In genomic region chr17:21425736-21426135, GRCh38 we compare ENCODE assay signal across 20 cellular contexts. TPM values are rescaled to one million over a fixed set of nuclear protein-coding genes. Genes with fewer than 3 reads are reported as not detected.
A peak's percentile ranks its signal among the peaks of the same experiment; 100 is the strongest.
DNase-seq lines count a peak whose midpoint lies in the region; ATAC-seq and TF ChIP-seq lines count a peak whose summit lies in the region.
"Had no signal": no experiment of that assay in that cellular context is flagged by ENCODE, and none has a peak within 500 bp of the region (broad histone marks: within the 10 kb centered on the region; RNA-seq: fewer than 3 reads in every experiment).

No MANE protein-coding gene starts in this region.

- H3K9ac ChIP-seq in mammary epithelial cell (ENCODE audit: insufficient read depth, low read length), result no peak overlapping the region
- H3K9ac ChIP-seq: KMS-11 had no signal

- no TSS peak for BruUV-seq in MCF 10A (replicated peaks; lab: Mats Ljungman, UMichigan)
- no TSS peak for BruUV-seq in mammary epithelial cell (replicated peaks; lab: Mats Ljungman, UMichigan)

- intact Hi-C loops in MCF 10A (cut with micrococcal nuclease) (no loop called here), mammary epithelial cell (cut with micrococcal nuclease) (no loop called here)

- no peaks in the 10 kb centered on the region for H3K9me3 ChIP-seq in mammary epithelial cell (replicated peaks; ENCODE audit: insufficient read depth, low read length)

- dilution Hi-C loops in mammary epithelial cell (cut with HindIII; ENCODE audit: low sequenced_read_pairs), result no loop called here

- H3K27me3 Mint-ChIP-seq in MCF 10A (ENCODE audit: insufficient read depth, unreplicated experiment) (no peaks in the 10 kb centered on the region), glutamatergic neuron (ENCODE audit: unreplicated experiment) (peaks cover 4% of the 10 kb centered on the region), nephron progenitor cell (ENCODE audit: low read depth, poor library complexity) (peaks cover 12% of the 10 kb centered on the region), mesothelial cell of epicardium (ENCODE audit: low read depth) (peaks cover 11% of the 10 kb centered on the region)

- ATAC-seq in GM21423 (IDR thresholded peaks at IDR 0.05; ENCODE audit: unreplicated experiment), result no peak
- ATAC-seq: CD8-positive, alpha-beta T cell; GM12878; HepG2 had no signal

- no peaks in the 10 kb centered on the region for H3K36me3 Mint-ChIP-seq in MCF 10A (ENCODE audit: insufficient read depth, unreplicated experiment)
- no peaks in the 10 kb centered on the region for H3K36me3 Mint-ChIP-seq in glutamatergic neuron (ENCODE audit: unreplicated experiment)
- no peaks in the 10 kb centered on the region for H3K36me3 Mint-ChIP-seq in nephron progenitor cell (ENCODE audit: low read depth)
- no peaks in the 10 kb centered on the region for H3K36me3 Mint-ChIP-seq in mesothelial cell of epicardium
- H3K36me3 Mint-ChIP-seq: CD8-positive, alpha-beta T cell had no signal

- POLR2A ChIA-PET in MCF 10A (lab: Yijun Ruan, JAX), result no interaction called here

- H3K4me1 Mint-ChIP-seq in MCF 10A (ENCODE audit: insufficient read depth, unreplicated experiment) (no peaks in the 10 kb centered on the region), glutamatergic neuron (ENCODE audit: low read depth, unreplicated experiment) (peaks cover 2% of the 10 kb centered on the region), nephron progenitor cell (peaks cover 12% of the 10 kb centered on the region), mesothelial cell of epicardium (no peaks in the 10 kb centered on the region)

- no peak overlapping the region for H3K4me3 ChIP-seq in mammary epithelial cell (replicated peaks in 1 of 3; ENCODE audit: insufficient read depth in 1 of 3, low read depth in 2 of 3, low read length in 3 of 3)
- H3K4me3 ChIP-seq: GM12878, PC-9 had no signal

- CTCF ChIA-PET in MCF 10A (lab: Yijun Ruan, JAX), result no interaction called here
- CTCF ChIA-PET in mammary epithelial cell (lab: Charles Lee; ENCODE audit: low non-redundant PET), result no interaction called here

- no peaks in the 10 kb centered on the region for H4K20me1 ChIP-seq in mammary epithelial cell (ENCODE audit: insufficient read depth, low read length)

- DNase-seq in MCF 10A (ENCODE audit: unreplicated experiment) (peak; percentile 15), mammary epithelial cell (no peak), amniotic epithelial cell (ENCODE audit: low read depth) (peak; percentile 6), glutamatergic neuron (no peak), nephron progenitor cell (no peak), mesothelial cell of epicardium (ENCODE audit: low spot score in 2 of 2, unreplicated experiment in 2 of 2) (no peak), T-helper 9 cell (no peak)
- DNase-seq: Calu3; CD8-positive, alpha-beta T cell; GF-D8; GOT3; NCI-H1417 treated with DMSO at 0.1 percent for 48 hours; NCI-H187 treated with DMSO at 0.1 percent for 48 hours; NCI-H226; NCI-H524 treated with DMSO at 0.1 percent for 48 hours; PC-9 had no signal

- H3K9me3 Mint-ChIP-seq in MCF 10A (ENCODE audit: unreplicated experiment) (no peaks in the 10 kb centered on the region), glutamatergic neuron (ENCODE audit: unreplicated experiment) (peaks cover 2% of the 10 kb centered on the region), nephron progenitor cell (no peaks in the 10 kb centered on the region), mesothelial cell of epicardium (no peaks in the 10 kb centered on the region)
- H3K9me3 Mint-ChIP-seq: CD8-positive, alpha-beta T cell had no signal

- H3K4me3 Mint-ChIP-seq in MCF 10A (ENCODE audit: unreplicated experiment) (no peak overlapping the region), glutamatergic neuron (ENCODE audit: unreplicated experiment) (no peak overlapping the region), nephron progenitor cell (no peak overlapping the region), mesothelial cell of epicardium (no peak overlapping the region)
- H3K4me3 Mint-ChIP-seq: CD8-positive, alpha-beta T cell had no signal

- H3K27me3 ChIP-seq in mammary epithelial cell (ENCODE audit: insufficient read depth, low read length), result no peaks in the 10 kb centered on the region

- H2AFZ ChIP-seq in mammary epithelial cell (ENCODE audit: low read depth, low read length), result no peak overlapping the region
- H2AFZ ChIP-seq: PC-9 had no signal

- WGBS in mammary epithelial cell (ENCODE audit: low coverage, missing lambda C conversion rate), result 59% methylated on average over 4 of the region's 4 CpGs

- H3K79me2 ChIP-seq in mammary epithelial cell (ENCODE audit: insufficient read depth, low read length), result no peaks in the 10 kb centered on the region

- TF ChIP-seq CTCF in MCF 10A (IDR thresholded peaks at IDR 0.05; ENCODE audit: unreplicated experiment), result no peak
- TF ChIP-seq CTCF in mammary epithelial cell (conservative IDR thresholded peaks at IDR 0.05 in 1 of 2, IDR thresholded peaks at IDR 0.05 in 1 of 2; ENCODE audit: extremely low read depth in 1 of 2, insufficient read depth in 1 of 2, low read depth in 1 of 2, low read length in 2 of 2), result no peak
- TF ChIP-seq CTCF in glutamatergic neuron (IDR thresholded peaks at IDR 0.05; ENCODE audit: partially characterized antibody, unreplicated experiment), result no peak
- no peak for TF ChIP-seq CTCF in nephron progenitor cell (IDR thresholded peaks at IDR 0.05)
- TF ChIP-seq CTCF in mesothelial cell of epicardium (IDR thresholded peaks at IDR 0.05; ENCODE audit: unreplicated experiment), result no peak

- no peak overlapping the region for H3K4me2 ChIP-seq in mammary epithelial cell (ENCODE audit: insufficient read depth, low read depth, low read length)
- H3K4me2 ChIP-seq: KMS-11, PC-9 had no signal

- no peaks in the 10 kb centered on the region for H3K36me3 ChIP-seq in mammary epithelial cell (ENCODE audit: insufficient read depth, low read length)

- in situ Hi-C loops in mammary epithelial cell (cut with MboI; ENCODE audit: low sequenced_read_pairs in 2 of 2), result no loop called here

- H3K27ac Mint-ChIP-seq in MCF 10A (ENCODE audit: low read depth, unreplicated experiment) (peak overlapping the region; percentile 1), glutamatergic neuron (ENCODE audit: unreplicated experiment) (peak overlapping the region; percentile 48), nephron progenitor cell (no peak overlapping the region), mesothelial cell of epicardium (no peak overlapping the region)
- H3K27ac Mint-ChIP-seq: CD8-positive, alpha-beta T cell had no signal

- H3K27ac ChIP-seq in mammary epithelial cell (ENCODE audit: insufficient read depth, low read depth, low read length), result no peak overlapping the region
- H3K27ac ChIP-seq: KMS-11, PC-9 had no signal

- peaks cover 4% of the 10 kb centered on the region for H3K4me1 ChIP-seq in mammary epithelial cell (ENCODE audit: insufficient read depth, low read length)

RNA-seq across cellular contexts. Expression of gene KCNJ12, which starts 49.6 kb away (rescaled TPM):
- 0.05 TPM in 1 of 2 replicates, not detected in the other for total RNA-seq in MCF 10A (2022)
- total RNA-seq in mammary epithelial cell, result not detected
- 0.11 TPM for polyA plus RNA-seq in mammary epithelial cell
- not detected for polyA minus RNA-seq in mammary epithelial cell
- total RNA-seq in glutamatergic neuron (ENCODE audit: unreplicated experiment), result 9.6 TPM
- total RNA-seq in mesothelial cell of epicardium, result 0.53 to 0.76 TPM (median 0.54 TPM) in 3 replicates
- total RNA-seq: Calu3, HepG2 had no signal
- polyA plus RNA-seq: HepG2 had no signal

Comparison
In these comparisons a context has a peak if more than half of its experiments do, and no peak if none do; other contexts are left out.
1. DNase-seq: peak in MCF 10A (single experiment) and amniotic epithelial cell (single experiment); none in mammary epithelial cell (single experiment), glutamatergic neuron (single experiment), nephron progenitor cell (single experiment), mesothelial cell of epicardium (0 of 2) and T-helper 9 cell (single experiment).
2. H3K27ac Mint-ChIP-seq: peak in MCF 10A (single experiment) and glutamatergic neuron (single experiment); none in nephron progenitor cell (single experiment) and mesothelial cell of epicardium (single experiment).